8 cellular contexts compared by ENCODE assay signal in the genomic region with DNA sequence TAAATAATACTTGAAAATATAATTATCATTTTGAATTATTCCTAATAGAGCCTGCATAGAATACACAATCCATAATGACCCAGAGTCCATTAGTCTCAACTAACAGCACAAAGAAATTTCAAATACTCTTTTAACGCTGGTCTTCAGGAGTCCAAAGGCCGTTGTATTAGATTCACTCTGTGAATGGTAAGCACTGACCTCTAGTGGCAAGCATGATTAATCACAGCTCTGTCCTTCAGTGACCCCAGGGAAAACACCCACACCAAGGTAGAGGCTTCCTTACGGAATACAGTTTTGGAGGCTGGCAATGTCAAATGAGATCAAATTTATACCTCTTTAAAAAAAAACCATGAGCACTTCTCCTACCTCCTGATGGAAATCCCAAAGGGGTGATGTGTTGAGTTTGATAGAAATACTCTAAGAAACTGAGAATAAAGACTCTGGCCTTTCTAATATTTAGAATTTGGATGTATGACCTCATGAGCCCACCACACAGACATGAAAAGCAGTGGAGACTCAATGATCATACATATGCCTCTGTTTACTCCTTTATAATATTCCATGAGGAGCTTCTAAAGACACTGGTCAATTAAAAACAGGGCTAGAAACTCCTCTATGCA.
DNase-seq lines count a peak whose midpoint lies in the region; ATAC-seq and TF ChIP-seq lines count a peak whose summit lies in the region.

No MANE protein-coding gene starts in this region.

- TF ChIP-seq CTCF in OCI-LY1 (IDR thresholded peaks at IDR 0.05; ENCODE audit: low read length) (peak; percentile 72), colonic mucosa (IDR thresholded peaks at IDR 0.05) (peak; percentile 68), right lobe of liver (IDR thresholded peaks at IDR 0.05) (peak; percentile 79 to 91 (median 83)), vagina (IDR thresholded peaks at IDR 0.05) (peak in 2 of 3 experiments; percentile 65 to 71)

- no peaks in the 10 kb centered on the region for H3K27me3 ChIP-seq in OCI-LY1 (ENCODE audit: insufficient read depth, low read length)
- no peaks in the 10 kb centered on the region for H3K27me3 ChIP-seq in colonic mucosa
- no peaks in the 10 kb centered on the region for H3K27me3 ChIP-seq in right lobe of liver
- no peaks in the 10 kb centered on the region for H3K27me3 ChIP-seq in vagina

- H4K20me1 ChIP-seq in OCI-LY1 (ENCODE audit: insufficient read depth, low read length), result no peaks in the 10 kb centered on the region

- ATAC-seq in GM21360 (IDR thresholded peaks at IDR 0.05; ENCODE audit: unreplicated experiment) (peak; percentile 99), HG03457 (IDR thresholded peaks at IDR 0.05; ENCODE audit: unreplicated experiment) (peak; percentile 98), right lobe of liver (peak; percentile 100)

- H3K36me3 ChIP-seq in OCI-LY1 (ENCODE audit: insufficient read depth, low read length) (no peaks in the 10 kb centered on the region), colonic mucosa (no peaks in the 10 kb centered on the region), right lobe of liver (no peaks in the 10 kb centered on the region), vagina (no peaks in the 10 kb centered on the region)

- intact Hi-C loops in colonic mucosa (cut with DNase I) (loop anchor here (10.0 kb wide), 1 partner anchor 128 kb away; no protein-coding TSS in a partner anchor), right lobe of liver (cut with DNase I) (no loop called here), vagina (cut with DNase I) (no loop called here)

- H3K9ac ChIP-seq in OCI-LY1 (ENCODE audit: low read length) (no peak overlapping the region), colonic mucosa (ENCODE audit: low read depth in 2 of 2, low read length in 2 of 2) (no peak overlapping the region)

- H3K9me2 ChIP-seq in OCI-LY1 (ENCODE audit: low read depth, low read length), result no peaks in the 10 kb centered on the region

- H3K9me3 ChIP-seq in OCI-LY1 (ENCODE audit: low read length) (no peaks in the 10 kb centered on the region), colonic mucosa (no peaks in the 10 kb centered on the region), right lobe of liver (no peaks in the 10 kb centered on the region), vagina (no peaks in the 10 kb centered on the region)

- H3K4me3 ChIP-seq in OCI-LY1 (ENCODE audit: low read depth, low read length, poor library complexity, severe bottlenecking), result no peak overlapping the region
- H3K4me3 ChIP-seq in colonic mucosa, result no peak overlapping the region
- no peak overlapping the region for H3K4me3 ChIP-seq in right lobe of liver
- no peak overlapping the region for H3K4me3 ChIP-seq in vagina

- no peaks in the 10 kb centered on the region for H3K4me1 ChIP-seq in OCI-LY1 (ENCODE audit: insufficient read depth, low read length, severe bottlenecking)
- H3K4me1 ChIP-seq in colonic mucosa, result no peaks in the 10 kb centered on the region
- H3K4me1 ChIP-seq in right lobe of liver, result no peaks in the 10 kb centered on the region
- no peaks in the 10 kb centered on the region for H3K4me1 ChIP-seq in vagina

- no peak overlapping the region for H2AFZ ChIP-seq in OCI-LY1 (ENCODE audit: low read length)

- no peaks in the 10 kb centered on the region for H3F3A ChIP-seq in OCI-LY1 (ENCODE audit: insufficient read depth, low read length)

- no peak overlapping the region for H3K4me2 ChIP-seq in OCI-LY1 (ENCODE audit: low read length)

- DNase-seq in NCI-H2029 (lab: John Stamatoyannopoulos, UW), result peak; percentile 8
- DNase-seq in NCI-H2029 treated with DMSO at 0.1 percent for 48 hours (lab: John Stamatoyannopoulos, UW), result no peak
- DNase-seq in colonic mucosa, result peak; percentile 29
- no peak for DNase-seq in right lobe of liver
- no peak for DNase-seq in vagina (ENCODE audit: extremely low spot score in 2 of 2)

- no peak overlapping the region for H3K27ac ChIP-seq in OCI-LY1 (ENCODE audit: low read depth, low read length, poor library complexity, severe bottlenecking)
- no peak overlapping the region for H3K27ac ChIP-seq in colonic mucosa
- H3K27ac ChIP-seq in right lobe of liver, result no peak overlapping the region
- no peak overlapping the region for H3K27ac ChIP-seq in vagina

- H3K79me2 ChIP-seq in OCI-LY1 (ENCODE audit: insufficient read depth, low read length), result no peaks in the 10 kb centered on the region

- 4% methylated on average over 3 of the region's 3 CpGs for WGBS in right lobe of liver (ENCODE audit: insufficient coverage, low coverage, low lambda C conversion rate, missing lambda C conversion rate)

- TF ChIP-seq POLR2A in right lobe of liver (IDR thresholded peaks at IDR 0.05) (no peak), vagina (IDR thresholded peaks at IDR 0.05) (no peak)

Comparison
In these comparisons a context has a peak if more than half of its experiments do, and no peak if none do; other contexts are left out.
1. DNase-seq: peak in NCI-H2029 (single experiment) and colonic mucosa (single experiment); none in NCI-H2029 treated with DMSO at 0.1 percent for 48 hours (single experiment), right lobe of liver (0 of 3) and vagina (0 of 2).
2. Peak in every context shown above with its lines, with median percentiles within 50 percentile points of each other: ATAC-seq and CTCF ChIP-seq.